ENCODE assay signal across 17 cellular contexts in genomic region chrX:115047181-115047580, GRCh38. TPM values are rescaled to one million over a fixed set of nuclear protein-coding genes. Genes with fewer than 3 reads are reported as not detected.
A peak's percentile ranks its signal among the peaks of the same experiment; 100 is the strongest.
DNase-seq lines count a peak whose midpoint lies in the region; ATAC-seq and TF ChIP-seq lines count a peak whose summit lies in the region.
"Had no signal": no experiment of that assay in that cellular context is flagged by ENCODE, and none has a peak within 500 bp of the region (broad histone marks: within the 10 kb centered on the region; RNA-seq: fewer than 3 reads in every experiment).

No MANE protein-coding gene starts in this region.

- no peak for TF ChIP-seq POLR2A in thyroid gland (IDR thresholded peaks at IDR 0.05)

- no peak overlapping the region for H3K4me2 ChIP-seq in SK-N-SH
- H3K4me2 ChIP-seq: A549 had no signal

- CTCF ChIA-PET in SK-N-SH (lab: Yijun Ruan, JAX), result interaction anchor here (1.7 kb wide), 1 partner anchor 18 kb away, joined by 3 read pairs; no protein-coding TSS in a partner anchor
- CTCF ChIA-PET in activated naive CD4-positive, alpha-beta T cell treated with anti-CD3 and anti-CD28 coated beads for 36 hours (lab: Charles Lee), result no interaction called here

- H3K9me2 ChIP-seq in SK-N-SH, result no peaks in the 10 kb centered on the region

- no peak overlapping the region for H3K4me3 Mint-ChIP-seq in activated naive CD4-positive, alpha-beta T cell treated with anti-CD3 and anti-CD28 coated beads for 36 hours
- H3K4me3 Mint-ChIP-seq: CD4-positive, alpha-beta T cell had no signal

- H3K36me3 ChIP-seq in SK-N-SH (replicated peaks in 1 of 2; ENCODE audit: control insufficient read depth in 1 of 2, insufficient read depth in 2 of 2, low read length in 1 of 2), result no peaks in the 10 kb centered on the region
- no peaks in the 10 kb centered on the region for H3K36me3 ChIP-seq in HAP-1 (replicated peaks)
- H3K36me3 ChIP-seq in thyroid gland, result no peaks in the 10 kb centered on the region

- intact Hi-C loops in thyroid gland (cut with DNase I), result no loop called here
- intact Hi-C loops in activated naive CD4-positive, alpha-beta T cell treated with anti-CD3 and anti-CD28 coated beads for 36 hours (cut with micrococcal nuclease), result no loop called here

- no peak for TF ChIP-seq RAD21 in SK-N-SH (IDR thresholded peaks at IDR 0.05; ENCODE audit: low read length)

- H3K4me3 ChIP-seq in SK-N-SH (ENCODE audit: low read depth in 2 of 2, low read length in 1 of 2) (no peak overlapping the region), fibroblast of the aortic adventitia (ENCODE audit: low read depth, low read length) (no peak overlapping the region), HAP-1 (no peak overlapping the region), thyroid gland (replicated peaks in 1 of 3) (no peak overlapping the region)
- H3K4me3 ChIP-seq: A549 had no signal

- H3F3A ChIP-seq in SK-N-SH (replicated peaks; ENCODE audit: insufficient read depth), result no peaks in the 10 kb centered on the region

- in situ Hi-C loops in Caki2 (cut with HindIII; ENCODE audit: low pct_unique_long_range_greater_than_20kb, low sequenced_read_pairs), result no loop called here
- in situ Hi-C loops in HAP-1 (cut with MboI; ENCODE audit: low sequenced_read_pairs), result no loop called here

- H3K27me3 ChIP-seq in SK-N-SH (ENCODE audit: insufficient read depth) (no peaks in the 10 kb centered on the region), HAP-1 (ENCODE audit: low read depth) (no peaks in the 10 kb centered on the region; the same call in 1 of the 2 replicates), thyroid gland (no peaks in the 10 kb centered on the region)

- H3K9me3 Mint-ChIP-seq in activated naive CD4-positive, alpha-beta T cell treated with anti-CD3 and anti-CD28 coated beads for 36 hours, result no peaks in the 10 kb centered on the region
- H3K9me3 Mint-ChIP-seq: CD4-positive, alpha-beta T cell had no signal

- DNase-seq in Caki2 (ENCODE audit: low read depth) (peak; percentile 13), SK-N-SH (no peak), fibroblast of the aortic adventitia (ENCODE audit: low read depth) (peak; percentile 62), renal cortical epithelial cell (ENCODE audit: low read depth) (peak; percentile 89), HAP-1 (ENCODE audit: low spot score in 2 of 2) (no peak), thyroid gland (no peak)
- DNase-seq in activated naive CD4-positive, alpha-beta T cell treated with anti-CD3 and anti-CD28 coated beads for 36 hours, result no peak
- DNase-seq: CD4-positive, alpha-beta T cell; Karpas-422; MM.1S; NCI-H1105 treated with DMSO at 0.1 percent for 48 hours; NCI-H187 treated with DMSO at 0.1 percent for 48 hours; NCI-H446 treated with DMSO at 0.1 percent for 48 hours; NCI-H748 treated with DMSO at 0.1 percent for 48 hours; Right ventricle myocardium superior had no signal

- no peaks in the 10 kb centered on the region for H3K36me3 Mint-ChIP-seq in activated naive CD4-positive, alpha-beta T cell treated with anti-CD3 and anti-CD28 coated beads for 36 hours (ENCODE audit: low read depth)

- TF ChIP-seq CTCF in SK-N-SH (IDR thresholded peaks at IDR 0.05) (no peak), fibroblast of the aortic adventitia (IDR thresholded peaks at IDR 0.05; ENCODE audit: insufficient read depth, low read length) (no peak), thyroid gland (IDR thresholded peaks at IDR 0.05) (no peak)

- no peaks in the 10 kb centered on the region for H3K4me1 Mint-ChIP-seq in activated naive CD4-positive, alpha-beta T cell treated with anti-CD3 and anti-CD28 coated beads for 36 hours (ENCODE audit: low read depth)

- H2AFZ ChIP-seq in SK-N-SH (ENCODE audit: low read depth), result no peak overlapping the region

- H3K4me1 ChIP-seq in SK-N-SH (ENCODE audit: control insufficient read depth in 1 of 2, insufficient read depth in 2 of 2, low read depth in 1 of 2, low read length in 1 of 2) (no peaks in the 10 kb centered on the region), HAP-1 (0 out of 2 replicates have a peak, but pooled peaks cover 7% of the 10 kb centered on the region), thyroid gland (no peaks in the 10 kb centered on the region)
- H3K4me1 ChIP-seq: A549 had no signal

- H3K79me2 ChIP-seq in SK-N-SH (ENCODE audit: insufficient read depth), result no peaks in the 10 kb centered on the region

- no peak overlapping the region for H3K9ac ChIP-seq in SK-N-SH

- H3K27ac Mint-ChIP-seq in activated naive CD4-positive, alpha-beta T cell treated with anti-CD3 and anti-CD28 coated beads for 36 hours, result no peak overlapping the region
- H3K27ac Mint-ChIP-seq: CD4-positive, alpha-beta T cell had no signal

- TF ChIP-seq EP300 in SK-N-SH (IDR thresholded peaks at IDR 0.05; ENCODE audit: borderline replicate concordance in 1 of 2, low read depth in 1 of 2, low read length in 1 of 2), result peak in 1 of 2 experiments; percentile 37; a peak in 1 of 4 replicates

- no peaks in the 10 kb centered on the region for H4K20me1 ChIP-seq in SK-N-SH (ENCODE audit: insufficient read depth)

- POLR2A ChIA-PET in SK-N-SH (lab: Yijun Ruan, JAX), result no interaction called here

- no peaks in the 10 kb centered on the region for H3K27me3 Mint-ChIP-seq in activated naive CD4-positive, alpha-beta T cell treated with anti-CD3 and anti-CD28 coated beads for 36 hours (ENCODE audit: low read depth)
- H3K27me3 Mint-ChIP-seq: CD4-positive, alpha-beta T cell had no signal

- peak overlapping the region; percentile 49 to 58; a peak in 3 of 4 replicates for H3K27ac ChIP-seq in SK-N-SH (ENCODE audit: low read depth in 2 of 2, low read length in 1 of 2)
- no peak overlapping the region for H3K27ac ChIP-seq in thyroid gland
- H3K27ac ChIP-seq: A549 had no signal

- H3K9me3 ChIP-seq in SK-N-SH (no peaks in the 10 kb centered on the region), HAP-1 (no peaks in the 10 kb centered on the region), thyroid gland (no peaks in the 10 kb centered on the region)
- H3K9me3 ChIP-seq: A549 had no signal

- no peak for ATAC-seq in GM19023 (IDR thresholded peaks at IDR 0.05; ENCODE audit: unreplicated experiment)
- ATAC-seq: A549 had no signal

TF ChIP-seq in SK-N-SH, 30 proteins besides CTCF, POLR2A, EP300 and RAD21:
- TF ChIP-seq, protein P1, sequence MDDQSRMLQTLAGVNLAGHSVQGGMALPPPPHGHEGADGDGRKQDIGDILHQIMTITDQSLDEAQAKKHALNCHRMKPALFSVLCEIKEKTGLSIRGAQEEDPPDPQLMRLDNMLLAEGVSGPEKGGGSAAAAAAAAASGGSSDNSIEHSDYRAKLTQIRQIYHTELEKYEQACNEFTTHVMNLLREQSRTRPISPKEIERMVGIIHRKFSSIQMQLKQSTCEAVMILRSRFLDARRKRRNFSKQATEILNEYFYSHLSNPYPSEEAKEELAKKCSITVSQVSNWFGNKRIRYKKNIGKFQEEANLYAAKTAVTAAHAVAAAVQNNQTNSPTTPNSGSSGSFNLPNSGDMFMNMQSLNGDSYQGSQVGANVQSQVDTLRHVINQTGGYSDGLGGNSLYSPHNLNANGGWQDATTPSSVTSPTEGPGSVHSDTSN (IDR thresholded peaks at IDR 0.05), result peak; percentile 40; the same call in 1 of the 2 replicates
- TF ChIP-seq TAF1 (IDR thresholded peaks at IDR 0.05; ENCODE audit: borderline replicate concordance, low read depth, low read length), result no peak
- no peak for TF ChIP-seq NFIC (IDR thresholded peaks at IDR 0.05; ENCODE audit: borderline replicate concordance)
- TF ChIP-seq FOXJ3 (CRISPR knock-in tag; IDR thresholded peaks at IDR 0.05), result no peak
- TF ChIP-seq JUND (IDR thresholded peaks at IDR 0.05), result peak; percentile 4; the same call in 1 of the 2 replicates
- TF ChIP-seq TCF12 (IDR thresholded peaks at IDR 0.05), result peak; percentile 80
- no peak for TF ChIP-seq NRF1 (IDR thresholded peaks at IDR 0.05; ENCODE audit: low read depth, low read length)
- TF ChIP-seq YY1 (IDR thresholded peaks at IDR 0.05; ENCODE audit: low read depth), result no peak; the same call in 1 of the 2 replicates
- no peak for TF ChIP-seq RFX5 (IDR thresholded peaks at IDR 0.05; ENCODE audit: low read length)
- no peak for TF ChIP-seq SMC3 (IDR thresholded peaks at IDR 0.05; ENCODE audit: low read depth, low read length)
- TF ChIP-seq ELF1 (IDR thresholded peaks at IDR 0.05), result no peak

RNA-seq across cellular contexts. Expression of gene IL13RA2, which starts 29.8 kb away (rescaled TPM):
- not detected in 2 replicates for total RNA-seq in Caki2 (2014; rRNA removed; shearing (Covaris generic); ENCODE audit: low replicate concordance)
- 8.1 and 9.6 TPM in 2 replicates for polyA plus RNA-seq in SK-N-SH (2012; rRNA removed)
- 12.4 and 17.7 TPM in 2 replicates for polyA plus RNA-seq in SK-N-SH (2012; cell fraction: cytosol; rRNA removed)
- 3.5 and 7.2 TPM in 2 replicates for polyA plus RNA-seq in SK-N-SH (2012; cell fraction: nucleus; rRNA removed)
- total RNA-seq in fibroblast of the aortic adventitia (ENCODE audit: low replicate concordance) (21.8 and 213 TPM in 2 replicates), renal cortical epithelial cell (1.5 and 2.4 TPM in 2 replicates), thyroid gland (1 to 10 TPM in 3 of 4 donors, not detected in 1; 1.1 to 3.8 (median 1.2) TPM)
- not detected for total RNA-seq in activated naive CD4-positive, alpha-beta T cell treated with anti-CD3 and anti-CD28 coated beads for 36 hours
- total RNA-seq: CD4-positive, alpha-beta T cell; Right ventricle myocardium superior had no signal
- polyA plus RNA-seq: A549 had no signal

Comparison
In these comparisons a context has a peak if more than half of its experiments do, and no peak if none do; other contexts are left out.
1. DNase-seq: peak in Caki2 (single experiment), fibroblast of the aortic adventitia (single experiment) and renal cortical epithelial cell (single experiment); none in SK-N-SH (single experiment), HAP-1 (0 of 2), thyroid gland (0 of 2) and activated naive CD4-positive, alpha-beta T cell treated with anti-CD3 and anti-CD28 coated beads for 36 hours (single experiment).
2. H3K27ac ChIP-seq: peak in SK-N-SH (2 of 2); none in thyroid gland (0 of 3).